22 cellular contexts compared by ENCODE assay signal in the genomic region with DNA sequence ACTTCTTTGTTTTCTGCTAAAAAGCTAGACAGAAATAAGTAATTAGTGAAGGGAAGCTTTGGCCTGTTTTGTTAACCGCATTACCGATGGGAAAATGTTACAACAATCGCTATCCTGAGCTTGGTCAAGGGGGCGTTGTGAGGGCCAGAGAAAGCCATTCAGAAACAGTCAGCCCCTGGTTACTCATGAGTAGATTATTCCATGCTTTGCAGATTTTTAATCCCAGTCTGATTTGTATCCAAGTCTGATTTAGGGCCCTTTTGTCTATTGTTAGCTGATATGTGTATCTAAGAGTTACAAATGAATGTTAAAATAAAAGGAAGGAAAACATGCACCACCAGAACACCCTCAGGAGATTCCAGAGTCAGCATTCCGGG.
"Had no signal": no experiment of that assay in that cellular context is flagged by ENCODE, and none has a peak within 500 bp of the region (broad histone marks: within the 10 kb centered on the region; RNA-seq: fewer than 3 reads in every experiment).

No MANE protein-coding gene starts in this region.

- H3K27ac ChIP-seq: esophagus muscularis mucosa, tibial artery had no signal

- H3K4me1 Mint-ChIP-seq: activated naive CD4-positive, alpha-beta T cell treated with anti-CD3 and anti-CD28 coated beads, Interleukin-2, amount 50 U/mL, for 24 hours had no signal

- H3K4me3 ChIP-seq: esophagus muscularis mucosa, gastrocnemius medialis, lung, tibial artery had no signal

- H3K4me3 Mint-ChIP-seq: activated CD4-positive, alpha-beta memory T cell treated with anti-CD3 and anti-CD28 coated beads, Interleukin-2, amount 10 ng/mL, durations not matched to agents 7 days and 5 days; activated CD8-positive, alpha-beta memory T cell treated with anti-CD3 and anti-CD28 coated beads, Interleukin-2, amount 10 ng/mL, durations not matched to agents 7 days and 5 days; activated naive CD4-positive, alpha-beta T cell treated with anti-CD3 and anti-CD28 coated beads, Interleukin-2, amount 50 U/mL, for 24 hours; effector memory CD8-positive, alpha-beta T cell; natural killer cell; T-helper 1 cell treated with Interleukin-12 subunit alpha and Interleukin-12 subunit beta and Interleukin-4 antibody, amounts not matched to agents 30 μg/mL and 1 μg/mL, for 36 hours had no signal

- H3K27me3 Mint-ChIP-seq: activated naive CD4-positive, alpha-beta T cell treated with anti-CD3 and anti-CD28 coated beads, Interleukin-2, amount 50 U/mL, for 24 hours had no signal

- H3K9me3 ChIP-seq: esophagus muscularis mucosa, gastrocnemius medialis, tibial artery had no signal

- ATAC-seq: activated CD8-positive, alpha-beta memory T cell treated with anti-CD3 and anti-CD28 coated beads, Interleukin-2, amount 10 ng/mL, durations not matched to agents 7 days and 5 days; effector memory CD8-positive, alpha-beta T cell; gastrocnemius medialis; left colon; natural killer cell had no signal

- H3K27me3 ChIP-seq: esophagus muscularis mucosa, gastrocnemius medialis, tibial artery had no signal

- H3K9me3 Mint-ChIP-seq: activated CD4-positive, alpha-beta memory T cell treated with anti-CD3 and anti-CD28 coated beads, Interleukin-2, amount 10 ng/mL, durations not matched to agents 7 days and 5 days; activated naive CD4-positive, alpha-beta T cell treated with anti-CD3 and anti-CD28 coated beads, Interleukin-2, amount 50 U/mL, for 24 hours; effector memory CD8-positive, alpha-beta T cell; natural killer cell; T-helper 1 cell treated with Interleukin-12 subunit alpha and Interleukin-12 subunit beta and Interleukin-4 antibody, amounts not matched to agents 30 μg/mL and 1 μg/mL, for 36 hours had no signal

- H3K27ac Mint-ChIP-seq: activated CD4-positive, alpha-beta memory T cell treated with anti-CD3 and anti-CD28 coated beads, Interleukin-2, amount 10 ng/mL, durations not matched to agents 7 days and 5 days; activated CD8-positive, alpha-beta memory T cell treated with anti-CD3 and anti-CD28 coated beads, Interleukin-2, amount 10 ng/mL, durations not matched to agents 7 days and 5 days; activated naive CD4-positive, alpha-beta T cell treated with anti-CD3 and anti-CD28 coated beads, Interleukin-2, amount 50 U/mL, for 24 hours; effector memory CD8-positive, alpha-beta T cell; natural killer cell; T-helper 1 cell treated with Interleukin-12 subunit alpha and Interleukin-12 subunit beta and Interleukin-4 antibody, amounts not matched to agents 30 μg/mL and 1 μg/mL, for 36 hours had no signal

- DNase-seq: activated CD4-positive, alpha-beta memory T cell treated with anti-CD3 and anti-CD28 coated beads, Interleukin-2, amount 10 ng/mL, durations not matched to agents 7 days and 5 days; activated CD4-positive, alpha-beta T cell treated with anti-CD3 and anti-CD28 coated beads for 4 hours; activated CD4-positive, CD25-positive, alpha-beta regulatory T cell; activated CD8-positive, alpha-beta memory T cell treated with anti-CD3 and anti-CD28 coated beads, Interleukin-2, amount 10 ng/mL, durations not matched to agents 7 days and 5 days; activated effector memory CD4-positive, alpha-beta T cell treated with anti-CD3 and anti-CD28 coated beads, Interleukin-2, amount 50 U/mL, for 16 hours; activated T-cell treated with anti-CD3 and anti-CD28 coated beads for 4 hours; aorta; dermis blood vessel endothelial cell; effector memory CD8-positive, alpha-beta T cell; gastrocnemius medialis; hypothalamus; left colon; natural killer cell; retina; stimulated activated CD4-positive, alpha-beta T cell treated with anti-CD3 and anti-CD28 coated beads, Interleukin-4, amount 100 ng/mL, for 24 hours; stimulated activated naive CD4-positive, alpha-beta T cell treated with Interleukin-2 at 50 U/mL for 16 hours; T1000; tibial artery had no signal

- H3K36me3 Mint-ChIP-seq: activated CD8-positive, alpha-beta memory T cell treated with anti-CD3 and anti-CD28 coated beads, Interleukin-2, amount 10 ng/mL, durations not matched to agents 7 days and 5 days; activated naive CD4-positive, alpha-beta T cell treated with anti-CD3 and anti-CD28 coated beads, Interleukin-2, amount 50 U/mL, for 24 hours; natural killer cell had no signal
